In genomic region chr1:7784492-7785071, GRCh38 we compare ENCODE assay signal across 1 cellular context.
TF ChIP-seq lines count a peak whose summit lies in the region.

No MANE protein-coding gene starts in this region.

TF ChIP-seq in K562, 482 proteins besides CTCF, POLR2A, EP300 and RAD21 (continued from another document):
- TF ChIP-seq HMBOX1 (IDR thresholded peaks at IDR 0.05) (no peak), RNF219 (CRISPR knock-in tag; IDR thresholded peaks at IDR 0.05) (no peak), RBM39 (optimal IDR thresholded peaks at IDR 0.05; ENCODE audit: low read depth, low read length) (no peak), ELF1 (tag; IDR thresholded peaks at IDR 0.05) (no peak), SOX6 (IDR thresholded peaks at IDR 0.05) (no peak)
